In genomic region chr2:191666733-191667132, GRCh38 we compare ENCODE assay signal across 8 cellular contexts. TPM values are rescaled to one million over a fixed set of nuclear protein-coding genes. Genes with fewer than 3 reads are reported as not detected.
DNase-seq lines count a peak whose midpoint lies in the region; ATAC-seq and TF ChIP-seq lines count a peak whose summit lies in the region.

No MANE protein-coding gene starts in this region.

- H3K18ac ChIP-seq in neuronal stem cell (ENCODE audit: low read length) = no peak overlapping the region

- H3K9me3 ChIP-seq in HUES48 (ENCODE audit: control insufficient read depth, insufficient read depth, low read length) = no peaks in the 10 kb centered on the region
- no peaks in the 10 kb centered on the region for H3K9me3 ChIP-seq in WERI-Rb-1 (ENCODE audit: severe bottlenecking)
- H3K9me3 ChIP-seq in neuronal stem cell (replicated peaks in 1 of 2; ENCODE audit: control insufficient read depth in 2 of 2, insufficient read depth in 1 of 2, low read depth in 1 of 2, low read length in 2 of 2) = no peaks in the 10 kb centered on the region

- no peak overlapping the region for H2AK5ac ChIP-seq in neuronal stem cell (ENCODE audit: low read depth, low read length)

- H3K27me3 ChIP-seq in HUES48 (ENCODE audit: control insufficient read depth, insufficient read depth, low read length) = no peaks in the 10 kb centered on the region
- no peaks in the 10 kb centered on the region for H3K27me3 ChIP-seq in WERI-Rb-1 (ENCODE audit: insufficient read depth, low read depth, severe bottlenecking)
- H3K27me3 ChIP-seq in neuronal stem cell (ENCODE audit: control insufficient read depth in 3 of 3, insufficient read depth in 3 of 3, low read depth in 1 of 3, low read length in 3 of 3) = no peaks in the 10 kb centered on the region

- peaks cover 10% of the 10 kb centered on the region; the same call in 1 of the 2 replicates for H3K4me1 ChIP-seq in HUES48 (ENCODE audit: control insufficient read depth, insufficient read depth, low read length)
- H3K4me1 ChIP-seq in neuronal stem cell (ENCODE audit: control insufficient read depth in 2 of 2, insufficient read depth in 1 of 2, low read depth in 1 of 2, low read length in 2 of 2) = no peaks in the 10 kb centered on the region

- H3K23ac ChIP-seq in neuronal stem cell (ENCODE audit: low read depth, low read length, poor library complexity) = no peak overlapping the region

- H2BK15ac ChIP-seq in neuronal stem cell (ENCODE audit: low read length) = no peak overlapping the region

- no peak overlapping the region for H4K8ac ChIP-seq in neuronal stem cell (ENCODE audit: low read depth, low read length)

- WGBS in neuronal stem cell (ENCODE audit: extremely low coverage in 2 of 2, insufficient read length in 2 of 2, insufficient replicate concordance in 1 of 2), 2 donors = no CpG with 5 or more reads among the region's 3 CpGs

- H2BK5ac ChIP-seq in neuronal stem cell (ENCODE audit: low read length) = no peak overlapping the region

- H3K4ac ChIP-seq in neuronal stem cell (ENCODE audit: low read length) = no peak overlapping the region

- ATAC-seq in GM21723 (IDR thresholded peaks at IDR 0.05; ENCODE audit: unreplicated experiment) = peak; percentile 73

- H4K91ac ChIP-seq in neuronal stem cell (ENCODE audit: low read depth, low read length, poor library complexity) = no peak overlapping the region

- H3K14ac ChIP-seq in neuronal stem cell (ENCODE audit: low read length) = no peak overlapping the region

- H3K4me2 ChIP-seq in neuronal stem cell (ENCODE audit: insufficient read depth, low read length, poor library complexity, severe bottlenecking) = no peak overlapping the region

- no peak overlapping the region for H2AFZ ChIP-seq in neuronal stem cell (ENCODE audit: low read length)

- peak overlapping the region; percentile 51 for H3K27ac ChIP-seq in HUES48 (ENCODE audit: low read depth, low read length)
- no peak overlapping the region for H3K27ac ChIP-seq in WERI-Rb-1
- no peak overlapping the region for H3K27ac ChIP-seq in neuronal stem cell (replicated peaks; ENCODE audit: low read length)

- peak; percentile 82 for DNase-seq in GM12865 (ENCODE audit: low read depth)
- peak; percentile 34 for DNase-seq in germinal center (ENCODE audit: low spot score)
- no peak for DNase-seq in NCI-H82 (lab: John Stamatoyannopoulos, UW)
- DNase-seq in cerebellum (ENCODE audit: low spot score) = no peak
- no peak for DNase-seq in WERI-Rb-1
- no peak for DNase-seq in neuronal stem cell (ENCODE audit: low spot score)

- no peak overlapping the region for H2BK120ac ChIP-seq in neuronal stem cell (ENCODE audit: low read depth, low read length)

- TF ChIP-seq CTCF in GM12865 (IDR thresholded peaks at IDR 0.05; ENCODE audit: insufficient read depth, low read depth, low read length, missing control alignments) (no peak), WERI-Rb-1 (IDR thresholded peaks at IDR 0.05; ENCODE audit: low read depth, low read length) (no peak)

- no peaks in the 10 kb centered on the region for H3K36me3 ChIP-seq in HUES48 (ENCODE audit: control insufficient read depth, insufficient read depth, low read length)
- no peaks in the 10 kb centered on the region for H3K36me3 ChIP-seq in WERI-Rb-1
- H3K36me3 ChIP-seq in neuronal stem cell (replicated peaks in 1 of 2; ENCODE audit: control insufficient read depth in 2 of 2, insufficient read depth in 2 of 2, low read length in 2 of 2) = no peaks in the 10 kb centered on the region

- no peak overlapping the region for H2BK12ac ChIP-seq in neuronal stem cell (ENCODE audit: low read length)

- H3K4me3 ChIP-seq in GM12865 (ENCODE audit: low read depth, low read length) (no peak overlapping the region), HUES48 (ENCODE audit: low read depth, low read length) (no peak overlapping the region), WERI-Rb-1 (ENCODE audit: low read depth, low read length) (no peak overlapping the region), neuronal stem cell (ENCODE audit: low read length in 2 of 2) (no peak overlapping the region)

- no peak overlapping the region for H3K9ac ChIP-seq in HUES48 (ENCODE audit: low read depth, low read length)
- no peak overlapping the region for H3K9ac ChIP-seq in neuronal stem cell (ENCODE audit: low read depth, low read length, poor library complexity)

- H3K79me1 ChIP-seq in neuronal stem cell (ENCODE audit: low read depth, low read length) = no peaks in the 10 kb centered on the region

RNA-seq across cellular contexts. Expression of gene NABP1, which starts 11.2 kb away (rescaled TPM):
- 15.3 TPM for total RNA-seq in cerebellum
- 0.91 TPM for polyA plus RNA-seq in neuronal stem cell (2013, experiment 1 of 2)
- 1.2 TPM for polyA plus RNA-seq in neuronal stem cell (2013, experiment 2 of 2)

Comparison
In these comparisons a context has a peak if more than half of its experiments do, and no peak if none do; other contexts are left out.
1. DNase-seq: peak in GM12865 (single experiment) and germinal center (single experiment); none in NCI-H82 (single experiment), cerebellum (single experiment), WERI-Rb-1 (single experiment) and neuronal stem cell (single experiment).